Comparison of ENCODE assay signal across 9 cellular contexts in the genomic region with DNA sequence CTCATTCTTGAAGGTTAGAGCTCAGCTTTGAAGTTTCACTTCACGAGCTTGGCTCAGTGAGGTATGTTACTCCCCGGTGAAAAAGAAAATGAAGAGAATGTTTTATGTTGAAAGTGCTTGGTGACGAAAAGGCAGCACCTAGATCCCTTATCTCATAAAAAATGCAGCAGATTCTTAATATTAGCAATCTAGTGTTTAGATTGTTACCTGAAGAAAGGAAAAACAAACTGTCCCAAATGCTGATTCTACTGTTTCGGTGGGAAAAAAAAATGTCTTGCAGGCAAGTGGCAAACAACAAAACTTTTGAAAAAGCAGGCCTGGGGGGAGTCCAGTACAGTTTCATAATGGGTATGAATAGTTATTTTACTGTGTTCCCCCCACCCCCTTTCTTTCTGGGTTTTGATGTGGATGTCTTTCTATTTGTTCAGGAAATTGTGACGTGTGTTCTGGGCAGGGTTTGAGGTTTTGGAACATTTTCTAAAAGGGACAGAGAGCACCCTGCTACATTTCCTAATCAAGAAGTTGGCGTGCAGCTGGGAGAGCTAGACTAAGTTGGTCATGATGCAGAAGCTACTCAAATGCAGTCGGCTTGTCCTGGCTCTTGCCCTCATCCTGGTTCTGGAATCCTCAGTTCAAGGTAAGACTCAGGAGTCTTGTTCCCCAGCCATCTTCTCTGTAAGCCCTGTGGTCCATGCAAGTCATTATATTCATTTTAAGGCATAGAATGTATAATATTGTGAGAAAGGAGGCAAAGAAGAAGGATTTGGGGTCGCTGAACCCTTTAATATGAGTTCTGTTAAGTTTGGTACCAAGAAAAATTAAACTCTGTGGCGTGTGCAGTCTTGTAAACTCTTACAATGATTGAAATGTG. TPM values are rescaled to one million over a fixed set of nuclear protein-coding genes. Genes with fewer than 3 reads are reported as not detected.
DNase-seq lines count a peak whose midpoint lies in the region; ATAC-seq and TF ChIP-seq lines count a peak whose summit lies in the region.
"Had no signal": no experiment of that assay in that cellular context is flagged by ENCODE, and none has a peak within 500 bp of the region (broad histone marks: within the 10 kb centered on the region; RNA-seq: fewer than 3 reads in every experiment).

A gene with protein sequence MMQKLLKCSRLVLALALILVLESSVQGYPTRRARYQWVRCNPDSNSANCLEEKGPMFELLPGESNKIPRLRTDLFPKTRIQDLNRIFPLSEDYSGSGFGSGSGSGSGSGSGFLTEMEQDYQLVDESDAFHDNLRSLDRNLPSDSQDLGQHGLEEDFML (plus strand): TSS at position 504 of the 871 bp plus-strand sequence. CDS start 55 bp downstream, at position 559.

- peak within 1 kb of the TSS; percentile 91 for H3K9ac ChIP-seq in skeletal muscle satellite cell (ENCODE audit: low read depth, low read length)

- POLR2A ChIA-PET in Panc1 (lab: Charles Lee), result interaction anchor here (0.6 to 0.8 kb wide), 4 partner anchors 64 to 692 kb away, joined by 3 to 6 read pairs (median 4); a partner anchor contains a TSS

- peak within 1 kb of the TSS; percentile 72 for H3K4me2 ChIP-seq in skeletal muscle satellite cell (ENCODE audit: low read length)

- H3K36me3 ChIP-seq in Panc1 (ENCODE audit: control insufficient read depth, insufficient read depth, low read length) (no peaks in the 10 kb centered on the region), skeletal muscle satellite cell (ENCODE audit: insufficient read depth, low read length) (peaks cover 4% of the 10 kb centered on the region)
- H3K36me3 ChIP-seq: cardiac muscle cell had no signal

- H3K27me3 ChIP-seq in Panc1 (ENCODE audit: control insufficient read depth, insufficient read depth, low read length) (no peaks in the 10 kb centered on the region), skeletal muscle satellite cell (ENCODE audit: control insufficient read depth, insufficient read depth, low read length) (no peaks in the 10 kb centered on the region)
- H3K27me3 ChIP-seq: cardiac muscle cell had no signal

- 0 out of 2 replicates have a peak within 1 kb of the TSS, but pooled peaks have one; percentile 52 for H3K27ac ChIP-seq in Panc1 (ENCODE audit: low read length)
- H3K27ac ChIP-seq: cardiac muscle cell had no signal

- H3K4me3 ChIP-seq in GM12864 (ENCODE audit: low read depth, low read length) (peak within 1 kb of the TSS; percentile 87), Panc1 (ENCODE audit: low read depth in 2 of 2, low read length in 2 of 2) (peak within 1 kb of the TSS in 1 of 2 experiments; percentile 36; a peak in 2 of 4 replicates), skeletal muscle satellite cell (ENCODE audit: low read length) (peak within 1 kb of the TSS; percentile 72)
- H3K4me3 ChIP-seq: cardiac muscle cell had no signal

- peak; percentile 69 for ATAC-seq in HG02798 (IDR thresholded peaks at IDR 0.05; ENCODE audit: poor library complexity, unreplicated experiment)
- ATAC-seq in Panc1, result peak; percentile 49; the same call in 1 of the 2 replicates

- H3K9me3 ChIP-seq in Panc1 (ENCODE audit: control insufficient read depth, insufficient read depth, low read depth, low read length) (no peaks in the 10 kb centered on the region), skeletal muscle satellite cell (replicated peaks; ENCODE audit: low read length) (no peaks in the 10 kb centered on the region)

- DNase-seq in GM12864 (ENCODE audit: low read depth), result peak; percentile 94
- DNase-seq in Panc1 (ENCODE audit: low read depth, low spot score), result no peak
- peak; percentile 64 for DNase-seq in activated gamma-delta T cell treated with anti-CD3 and anti-CD28 coated beads, Interleukin-2, amount 50 U/mL, for 16 hours (ENCODE audit: low read depth)
- DNase-seq in glomerular endothelial cell (ENCODE audit: extremely low read depth, low read depth, low spot score), result peak; percentile 91
- no peak for DNase-seq in ACHN
- DNase-seq in NCI-H146 (lab: John Stamatoyannopoulos, UW), result no peak

- peaks cover 2% of the 10 kb centered on the region for H3K4me1 ChIP-seq in Panc1 (ENCODE audit: control insufficient read depth, insufficient read depth, low read length)
- H3K4me1 ChIP-seq in skeletal muscle satellite cell (ENCODE audit: control insufficient read depth, insufficient read depth, low read length), result peaks cover 40% of the 10 kb centered on the region

- CTCF ChIA-PET in Panc1 (lab: Charles Lee), result interaction anchor here (0.5 to 0.6 kb wide), 2 partner anchors 22 to 163 kb away, joined by 3 read pairs; no protein-coding TSS in a partner anchor

- intact Hi-C loops in Panc1 (cut with micrococcal nuclease; ENCODE audit: unreplicated experiment), result no loop called here

- BruUV-seq in Panc1 (replicated peaks; lab: Mats Ljungman, UMichigan), result no TSS peak

- in situ Hi-C loops in Panc1 (cut with HindIII; ENCODE audit: low pct_unique_long_range_greater_than_20kb, low sequenced_read_pairs) (no loop called here), ACHN (cut with HindIII; ENCODE audit: low pct_ligation_motif_present, low pct_unique_long_range_greater_than_20kb, low sequenced_read_pairs) (no loop called here)

- TF ChIP-seq CTCF in GM12864 (IDR thresholded peaks at IDR 0.05; ENCODE audit: low read depth, low read length, missing control alignments) (no peak), Panc1 (IDR thresholded peaks at IDR 0.05) (no peak)

RNA-seq across cellular contexts. Expression of the gene that starts here (rescaled TPM):
- total RNA-seq in Panc1 (2021; ENCODE audit: unreplicated experiment), result 8.5 TPM
- polyA plus RNA-seq in Panc1 (2012; ENCODE audit: insufficient read length), result 2.7 TPM
- 380 and 694 TPM in 2 replicates for total RNA-seq in glomerular endothelial cell
- total RNA-seq in skeletal muscle satellite cell (2012; rRNA removed), result 183 and 286 TPM in 2 replicates
- total RNA-seq: cardiac muscle cell had no signal
- polyA plus RNA-seq: cardiac muscle cell had no signal

Comparison
In these comparisons a context has a peak if more than half of its experiments do, and no peak if none do; other contexts are left out.
1. RNA of the gene that starts here (total RNA-seq): 380 to 694 TPM in glomerular endothelial cell; 8.5 TPM in Panc1 (single experiment); every median in the first group is over 10 times any median in the second.
2. DNase-seq: peak in GM12864 (single experiment), activated gamma-delta T cell treated with anti-CD3 and anti-CD28 coated beads, Interleukin-2, amount 50 U/mL, for 16 hours (single experiment) and glomerular endothelial cell (single experiment); none in Panc1 (single experiment), ACHN (single experiment) and NCI-H146 (single experiment).